27 cellular contexts compared by ENCODE assay signal in the genomic region with DNA sequence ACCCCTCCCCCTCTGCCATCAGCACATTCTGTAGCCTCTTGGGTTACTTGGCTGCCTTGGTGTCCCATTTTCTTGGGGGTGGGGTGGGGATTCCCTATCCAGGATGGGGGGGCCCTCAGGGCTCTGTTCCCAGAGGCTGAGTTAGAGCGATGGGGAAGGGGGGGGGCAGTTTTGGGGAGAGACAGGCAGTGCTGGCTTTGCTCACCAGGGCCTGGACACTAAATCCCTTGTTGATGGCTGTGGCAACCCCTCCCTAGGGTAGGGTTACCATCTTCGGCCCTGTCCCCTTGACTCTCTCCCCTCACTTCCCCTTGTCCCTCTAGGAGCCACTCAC. TPM values are rescaled to one million over a fixed set of nuclear protein-coding genes. Genes with fewer than 3 reads are reported as not detected.
A peak's percentile ranks its signal among the peaks of the same experiment; 100 is the strongest.
DNase-seq lines count a peak whose midpoint lies in the region; ATAC-seq, FAIRE-seq and TF ChIP-seq lines count a peak whose summit lies in the region.
"Had no signal": no experiment of that assay in that cellular context is flagged by ENCODE, and none has a peak within 500 bp of the region (broad histone marks: within the 10 kb centered on the region; RNA-seq: fewer than 3 reads in every experiment).

No MANE protein-coding gene starts in this region.

- H3K79me2 ChIP-seq in KMS-11 (ENCODE audit: insufficient read depth, low read depth) (no peaks in the 10 kb centered on the region), GM12878 (ENCODE audit: control insufficient read depth, insufficient read depth, low read length) (no peaks in the 10 kb centered on the region)

- TF ChIP-seq POLR2A in GM12878 (IDR thresholded peaks at IDR 0.05; ENCODE audit: low read depth, low read length) = peak; percentile 30; the same call in 1 of the 2 replicates

- no peak for DNase-seq in T-helper 1 cell
- no peak for DNase-seq in GM12878 (ENCODE audit: low read depth, low spot score)
- DNase-seq in progenitor cell of endocrine pancreas (ENCODE audit: low spot score, unreplicated experiment) = no peak
- DNase-seq in SIG-M5 treated with dmso at 0.1 percent for 504 hours (lab: John Stamatoyannopoulos, UW; ENCODE audit: unreplicated experiment) = no peak
- no peak for DNase-seq in NCI-H2107 (lab: John Stamatoyannopoulos, UW)
- DNase-seq: activated T-cell treated with anti-CD3 and anti-CD28 coated beads, Interleukin-2, amount 50 U/mL, for 72 hours; DMS79 treated with DMSO at 0.1 percent for 48 hours; endodermal cell; esophagus squamous epithelium; NCI-H1105; NCI-H2081 treated with DMSO at 0.1 percent for 48 hours; Peyer's patch; spleen; stimulated activated CD4-positive, alpha-beta T cell treated with anti-CD3 and anti-CD28 coated beads, Interleukin-4, amount 100 ng/mL, for 1 hour; stimulated activated naive CD8-positive, alpha-beta T cell treated with anti-CD3 and anti-CD28 coated beads, Interleukin-15, amount 100 ng/mL, for 72 hours had no signal

- in situ Hi-C loops in GM12878 (cut with MboI) = no loop called here

- WGBS in GM12878 (ENCODE audit: insufficient coverage, insufficient replicate concordance, low lambda C conversion rate, missing lambda C conversion rate) = 42% methylated on average over 2 of the region's 2 CpGs

- H4K20me1 ChIP-seq in KMS-11 (ENCODE audit: insufficient read depth) (no peaks in the 10 kb centered on the region), GM12878 (ENCODE audit: control insufficient read depth, insufficient read depth) (no peaks in the 10 kb centered on the region)

- no peak for FAIRE-seq in GM12878 (lab: Jason Lieb, UNC)
- FAIRE-seq: colon, GM12891, keratinocyte had no signal

- peaks cover 14% of the 10 kb centered on the region for H3K4me1 Mint-ChIP-seq in T-helper 1 cell treated with Interleukin-12 subunit alpha and Interleukin-12 subunit beta and Interleukin-4 antibody, amounts not matched to agents 30 μg/mL and 1 μg/mL, for 36 hours (ENCODE audit: low read depth)
- H3K4me1 Mint-ChIP-seq in progenitor cell of endocrine pancreas (ENCODE audit: low read depth) = peaks cover 5% of the 10 kb centered on the region

- H3K9me3 Mint-ChIP-seq in T-helper 1 cell treated with Interleukin-12 subunit alpha and Interleukin-12 subunit beta and Interleukin-4 antibody, amounts not matched to agents 30 μg/mL and 1 μg/mL, for 36 hours = no peaks in the 10 kb centered on the region
- H3K9me3 Mint-ChIP-seq in progenitor cell of endocrine pancreas (ENCODE audit: low read depth) = no peaks in the 10 kb centered on the region
- H3K9me3 Mint-ChIP-seq: activated T-cell treated with anti-CD3 and anti-CD28 coated beads, Interleukin-2, amount 50 U/mL, for 72 hours; endodermal cell had no signal

- no TSS peak for BruUV-seq in GM12878 (replicated peaks; lab: Mats Ljungman, UMichigan)

- H3K4me3 Mint-ChIP-seq in T-helper 1 cell treated with Interleukin-12 subunit alpha and Interleukin-12 subunit beta and Interleukin-4 antibody, amounts not matched to agents 30 μg/mL and 1 μg/mL, for 36 hours = no peak overlapping the region
- H3K4me3 Mint-ChIP-seq in progenitor cell of endocrine pancreas (ENCODE audit: low read depth) = peak overlapping the region; percentile 21
- H3K4me3 Mint-ChIP-seq: endodermal cell had no signal

- H3K4me3 ChIP-seq in KMS-11 (IDR thresholded peaks at IDR 0.05; ENCODE audit: insufficient read depth, low read depth, low read length) (no peak overlapping the region), GM12878 (no peak overlapping the region)
- H3K4me3 ChIP-seq: esophagus squamous epithelium, gastroesophageal sphincter, lung, Peyer's patch, SK-N-MC, spleen, tibial nerve had no signal

- no peak for TF ChIP-seq CTCF in KMS-11 (conservative IDR thresholded peaks at IDR 0.05; ENCODE audit: low read depth, low read length)
- TF ChIP-seq CTCF in GM12878 (IDR thresholded peaks at IDR 0.05 in 2 of 3, conservative IDR thresholded peaks at IDR 0.05 in 1 of 3; ENCODE audit: control insufficient read depth in 2 of 3, extremely low read depth in 1 of 3, insufficient read depth in 1 of 3, low read depth in 3 of 3, low read length in 3 of 3) = no peak
- no peak for TF ChIP-seq CTCF in progenitor cell of endocrine pancreas (IDR thresholded peaks at IDR 0.05; ENCODE audit: unreplicated experiment)

- peak overlapping the region; percentile 8 for H3K27ac Mint-ChIP-seq in T-helper 1 cell treated with Interleukin-12 subunit alpha and Interleukin-12 subunit beta and Interleukin-4 antibody, amounts not matched to agents 30 μg/mL and 1 μg/mL, for 36 hours
- no peak overlapping the region for H3K27ac Mint-ChIP-seq in progenitor cell of endocrine pancreas
- H3K27ac Mint-ChIP-seq: activated naive CD8-positive, alpha-beta T cell; activated T-cell treated with anti-CD3 and anti-CD28 coated beads, Interleukin-2, amount 50 U/mL, for 72 hours; endodermal cell had no signal

- ATAC-seq in GM12878 (no peak), GM18867 (IDR thresholded peaks at IDR 0.05; ENCODE audit: unreplicated experiment) (no peak)
- ATAC-seq: activated T-cell treated with anti-CD3 and anti-CD28 coated beads, Interleukin-2, amount 50 U/mL, for 72 hours; gastroesophageal sphincter; stimulated activated naive CD8-positive, alpha-beta T cell treated with anti-CD3 and anti-CD28 coated beads, Interleukin-15, amount 100 ng/mL, for 72 hours had no signal

- peaks cover 38% of the 10 kb centered on the region for H3K4me1 ChIP-seq in KMS-11 (ENCODE audit: low read depth, poor library complexity, severe bottlenecking)
- H3K4me1 ChIP-seq in GM12878 (ENCODE audit: control insufficient read depth, insufficient read depth, low read length) = peaks cover 13% of the 10 kb centered on the region

- POLR2A ChIA-PET in GM12878 (lab: Charles Lee) = no interaction called here

- CTCF ChIA-PET in GM12878 (lab: Yijun Ruan, JAX) = interaction anchor here (1.4 to 1.6 kb wide), 2 partner anchors 67 to 68 kb away, joined by 8 to 14 read pairs; no protein-coding TSS in a partner anchor

- intact Hi-C loops in GM12878 (cut with micrococcal nuclease; ENCODE audit: unreplicated experiment) = loop anchor here (5.0 kb wide), 1 partner anchor 55 kb away; the partner anchor contains the start of gene CD19

- SMC1A ChIA-PET in GM12878 (lab: Charles Lee; ENCODE audit: uncharacterized antibody, unreplicated experiment) = no interaction called here

- H3K36me3 Mint-ChIP-seq in T-helper 1 cell treated with Interleukin-12 subunit alpha and Interleukin-12 subunit beta and Interleukin-4 antibody, amounts not matched to agents 30 μg/mL and 1 μg/mL, for 36 hours (ENCODE audit: low read depth) = no peaks in the 10 kb centered on the region
- peaks cover 4% of the 10 kb centered on the region for H3K36me3 Mint-ChIP-seq in progenitor cell of endocrine pancreas (ENCODE audit: insufficient read depth)
- H3K36me3 Mint-ChIP-seq: activated naive CD8-positive, alpha-beta T cell had no signal

- no peak overlapping the region for H3K9ac ChIP-seq in KMS-11
- no peak overlapping the region for H3K9ac ChIP-seq in GM12878 (ENCODE audit: control insufficient read depth, insufficient read depth, low read length)

- RAD21 ChIA-PET in GM12878 (lab: Charles Lee; ENCODE audit: unreplicated experiment) = no interaction called here

- H3K9me3 ChIP-seq in GM12878 (replicated peaks; ENCODE audit: control insufficient read depth, insufficient read depth, low read length) = no peaks in the 10 kb centered on the region
- H3K9me3 ChIP-seq: esophagus squamous epithelium, gastroesophageal sphincter, Peyer's patch, spleen, tibial nerve had no signal

- no peak overlapping the region for H2AFZ ChIP-seq in KMS-11 (ENCODE audit: low read depth)
- H2AFZ ChIP-seq in GM12878 (ENCODE audit: control insufficient read depth, low read depth, low read length) = no peak overlapping the region

- no peak for TF ChIP-seq RAD21 in GM12878 (IDR thresholded peaks at IDR 0.05; ENCODE audit: insufficient read depth, low read depth, low read length)

- peaks cover 6% of the 10 kb centered on the region for H3K27me3 Mint-ChIP-seq in T-helper 1 cell treated with Interleukin-12 subunit alpha and Interleukin-12 subunit beta and Interleukin-4 antibody, amounts not matched to agents 30 μg/mL and 1 μg/mL, for 36 hours (ENCODE audit: low read depth)
- H3K27me3 Mint-ChIP-seq in progenitor cell of endocrine pancreas = peaks cover 12% of the 10 kb centered on the region

- H3K4me2 ChIP-seq in KMS-11 = peak overlapping the region; percentile 47; the same call in 1 of the 2 replicates
- H3K4me2 ChIP-seq in GM12878 (ENCODE audit: control insufficient read depth, insufficient read depth) = no peak overlapping the region

- H3K36me3 ChIP-seq in KMS-11 (ENCODE audit: insufficient read depth) (no peaks in the 10 kb centered on the region; the same call in 1 of the 2 replicates), GM12878 (ENCODE audit: control insufficient read depth in 2 of 2, insufficient read depth in 2 of 2, low read length in 1 of 2) (peaks cover 0 to 7% of the 10 kb centered on the region in 2 experiments; a peak in 3 of 4 replicates)

- H3K27ac ChIP-seq in KMS-11 (no peak overlapping the region), GM12878 (ENCODE audit: control insufficient read depth, insufficient read depth) (no peak overlapping the region)
- H3K27ac ChIP-seq: esophagus squamous epithelium, gastroesophageal sphincter, Peyer's patch, SK-N-MC, spleen, tibial nerve had no signal

- TF ChIP-seq EP300 in GM12878 (IDR thresholded peaks at IDR 0.05; ENCODE audit: borderline replicate concordance in 1 of 2, control insufficient read depth in 1 of 2, low read depth in 2 of 2, low read length in 2 of 2) = no peak

- no peaks in the 10 kb centered on the region for H3K27me3 ChIP-seq in KMS-11 (ENCODE audit: insufficient read depth, low read depth)
- H3K27me3 ChIP-seq in GM12878 (replicated peaks in 1 of 2; ENCODE audit: control insufficient read depth in 2 of 2, insufficient read depth in 2 of 2, low read length in 1 of 2) = no peaks in the 10 kb centered on the region
- H3K27me3 ChIP-seq: Peyer's patch had no signal

RNA-seq across cellular contexts. Expression of gene ATP2A1, which starts 0.7 kb away (rescaled TPM):
- total RNA-seq in GM12878 (2013; cell fraction: nucleolus; rRNA removed) = 1.7 and 4.7 TPM in 2 replicates
- 0.28 and 0.38 TPM in 2 replicates for total RNA-seq in GM12878 (2014; rRNA removed)
- 0.28 and 1.6 TPM in 2 replicates for total RNA-seq in GM12878 (2014; rRNA removed; fragmentation: Illumina TruSeq; extraction: Trizol)
- total RNA-seq in GM12878 (2021) = 0.96 and 1.1 TPM in 2 replicates
- 0.81 TPM for polyA plus RNA-seq in GM12878 (2011; ENCODE audit: low read depth)
- 0.35 and 0.62 TPM in 2 replicates for polyA plus RNA-seq in GM12878 (2011; rRNA removed)
- polyA plus RNA-seq in GM12878 (2011; cell fraction: cytosol; rRNA removed) = 0.77 and 0.79 TPM in 2 replicates
- polyA plus RNA-seq in GM12878 (2011; cell fraction: nucleus; rRNA removed) = 7.5 and 32.6 TPM in 2 replicates
- 1.8 and 2.3 TPM in 2 replicates for polyA plus RNA-seq in GM12878 (2012)
- polyA plus RNA-seq in GM12878 (2014; fragmentation: Illumina TruSeq; extraction: Trizol) = 0.54 and 1.8 TPM in 2 replicates
- under 1 TPM; 0.13 to 0.37 TPM for polyA plus RNA-seq in GM12878 (2014; fragmentation: Nextera tagmentation; extraction: Ambion mirVana)
- 0.77 and 1.3 TPM in 2 replicates for polyA plus RNA-seq in GM12878 (2014; rRNA removed)
- polyA plus RNA-seq in GM12878 (2016; fragmentation: Nextera tagmentation; extraction: Ambion mirVana) = 1 to 10 TPM; 1.5 to 1.7 TPM
- polyA minus RNA-seq in GM12878 (2011; rRNA and poly(A)+ RNA removed) = 0.29 and 0.88 TPM in 2 replicates
- polyA minus RNA-seq in GM12878 (2011; cell fraction: cytosol; rRNA and poly(A)+ RNA removed) = 1.5 TPM in 1 of 2 replicates, not detected in the other
- polyA minus RNA-seq in GM12878 (2011; cell fraction: nucleus; rRNA and poly(A)+ RNA removed) = 0.97 and 1.2 TPM in 2 replicates
- 2.7 and 3.0 TPM in 2 replicates for total RNA-seq in progenitor cell of endocrine pancreas

RNA-seq across cellular contexts. Expression of gene SH2B1, which starts 14.0 kb away (rescaled TPM):
- 35.6 and 42.0 TPM in 2 replicates for total RNA-seq in GM12878 (2013; cell fraction: nucleolus; rRNA removed)
- total RNA-seq in GM12878 (2014; rRNA removed) (18.4 and 18.5 TPM in 2 replicates), GM12878 (2014; rRNA removed; fragmentation: Illumina TruSeq; extraction: Trizol) (9.8 and 10.6 TPM in 2 replicates), GM12878 (2021) (34.9 and 42.1 TPM in 2 replicates), progenitor cell of endocrine pancreas (72.8 and 75.1 TPM in 2 replicates)
- 20.4 TPM for polyA plus RNA-seq in GM12878 (2011; ENCODE audit: low read depth)
- polyA plus RNA-seq in GM12878 (2011; rRNA removed) (6.7 and 17.8 TPM in 2 replicates), GM12878 (2014; fragmentation: Illumina TruSeq; extraction: Trizol) (9.9 and 16.6 TPM in 2 replicates), GM12878 (2014; fragmentation: Nextera tagmentation; extraction: Ambion mirVana) (under 1 TPM; 0.18 to 0.46 TPM), GM12878 (2014; rRNA removed) (34.9 and 44.3 TPM in 2 replicates), GM12878 (2016; fragmentation: Nextera tagmentation; extraction: Ambion mirVana) (1 to 10 TPM; 6.0 to 6.8 TPM)
- 18.5 and 24.5 TPM in 2 replicates for polyA plus RNA-seq in GM12878 (2011; cell fraction: cytosol; rRNA removed)
- polyA plus RNA-seq in GM12878 (2011; cell fraction: nucleus; rRNA removed) = 252 and 297 TPM in 2 replicates
- polyA plus RNA-seq in GM12878 (2012) = 23.9 and 37.6 TPM in 2 replicates
- polyA minus RNA-seq in GM12878 (2011; rRNA and poly(A)+ RNA removed) = 2.6 and 11.2 TPM in 2 replicates
- polyA minus RNA-seq in GM12878 (2011; cell fraction: cytosol; rRNA and poly(A)+ RNA removed) = 6.8 and 8.7 TPM in 2 replicates
- 19.3 and 28.2 TPM in 2 replicates for polyA minus RNA-seq in GM12878 (2011; cell fraction: nucleus; rRNA and poly(A)+ RNA removed)

RNA-seq across cellular contexts. Expression of gene TUFM, which starts 31.5 kb away (rescaled TPM):
- total RNA-seq in GM12878 (2013; cell fraction: nucleolus; rRNA removed) = 37.3 and 53.1 TPM in 2 replicates
- total RNA-seq in GM12878 (2014; rRNA removed) (245 and 274 TPM in 2 replicates), GM12878 (2014; rRNA removed; fragmentation: Illumina TruSeq; extraction: Trizol) (145 and 161 TPM in 2 replicates), GM12878 (2021) (258 and 260 TPM in 2 replicates), progenitor cell of endocrine pancreas (158 and 168 TPM in 2 replicates)
- 101 TPM for polyA plus RNA-seq in GM12878 (2011; ENCODE audit: low read depth)
- polyA plus RNA-seq in GM12878 (2011; rRNA removed) (68.9 and 117 TPM in 2 replicates), GM12878 (2014; fragmentation: Illumina TruSeq; extraction: Trizol) (92.2 and 172 TPM in 2 replicates), GM12878 (2014; fragmentation: Nextera tagmentation; extraction: Ambion mirVana) (100 to 1,000 TPM in 1 of 2 experiments, 10 to 100 TPM in 1; 23.4 to 101 TPM), GM12878 (2014; rRNA removed) (191 and 231 TPM in 2 replicates), GM12878 (2016; fragmentation: Nextera tagmentation; extraction: Ambion mirVana) (100 to 1,000 TPM; 336 to 354 TPM)
- polyA plus RNA-seq in GM12878 (2011; cell fraction: cytosol; rRNA removed) = 134 and 152 TPM in 2 replicates
- 285 and 312 TPM in 2 replicates for polyA plus RNA-seq in GM12878 (2011; cell fraction: nucleus; rRNA removed)
- polyA plus RNA-seq in GM12878 (2012) = 141 and 149 TPM in 2 replicates
- polyA minus RNA-seq in GM12878 (2011; rRNA and poly(A)+ RNA removed) = 44.5 and 58.9 TPM in 2 replicates
- polyA minus RNA-seq in GM12878 (2011; cell fraction: cytosol; rRNA and poly(A)+ RNA removed) = 42.5 and 43.7 TPM in 2 replicates
- 27.7 and 43.2 TPM in 2 replicates for polyA minus RNA-seq in GM12878 (2011; cell fraction: nucleus; rRNA and poly(A)+ RNA removed)

RNA-seq across cellular contexts. Expression of gene RABEP2, which starts 47.4 kb away (rescaled TPM):
- 57.4 and 73.1 TPM in 2 replicates for total RNA-seq in GM12878 (2013; cell fraction: nucleolus; rRNA removed)
- total RNA-seq in GM12878 (2014; rRNA removed) (31.1 and 32.8 TPM in 2 replicates), GM12878 (2014; rRNA removed; fragmentation: Illumina TruSeq; extraction: Trizol) (8.6 and 9.4 TPM in 2 replicates), GM12878 (2021) (25.1 and 29.3 TPM in 2 replicates), progenitor cell of endocrine pancreas (33.3 and 34.9 TPM in 2 replicates)
- polyA plus RNA-seq in GM12878 (2011; ENCODE audit: low read depth) = 5.5 TPM
- polyA plus RNA-seq in GM12878 (2011; rRNA removed) (5.0 and 10.5 TPM in 2 replicates), GM12878 (2014; fragmentation: Illumina TruSeq; extraction: Trizol) (0.22 and 3.1 TPM in 2 replicates), GM12878 (2014; fragmentation: Nextera tagmentation; extraction: Ambion mirVana) (under 1 TPM; 0.47 to 0.69 TPM), GM12878 (2014; rRNA removed) (32.0 and 32.1 TPM in 2 replicates), GM12878 (2016; fragmentation: Nextera tagmentation; extraction: Ambion mirVana) (10 to 100 TPM; 26.8 to 33.2 TPM)
- polyA plus RNA-seq in GM12878 (2011; cell fraction: cytosol; rRNA removed) = 13.6 and 23.3 TPM in 2 replicates
- polyA plus RNA-seq in GM12878 (2011; cell fraction: nucleus; rRNA removed) = 30.9 and 53.5 TPM in 2 replicates
- 24.6 and 33.2 TPM in 2 replicates for polyA plus RNA-seq in GM12878 (2012)
- polyA minus RNA-seq in GM12878 (2011; rRNA and poly(A)+ RNA removed) = 5.3 and 12.3 TPM in 2 replicates
- 4.8 and 6.7 TPM in 2 replicates for polyA minus RNA-seq in GM12878 (2011; cell fraction: cytosol; rRNA and poly(A)+ RNA removed)
- 5.8 and 19.0 TPM in 2 replicates for polyA minus RNA-seq in GM12878 (2011; cell fraction: nucleus; rRNA and poly(A)+ RNA removed)

RNA-seq across cellular contexts. Expression of gene CD19, which starts 54.2 kb away (rescaled TPM):
- total RNA-seq in GM12878 (2013; cell fraction: nucleolus; rRNA removed) = 137 and 156 TPM in 2 replicates
- total RNA-seq in GM12878 (2014; rRNA removed) (93.0 and 99.7 TPM in 2 replicates), GM12878 (2014; rRNA removed; fragmentation: Illumina TruSeq; extraction: Trizol) (41.5 and 45.1 TPM in 2 replicates), GM12878 (2021) (86.1 and 91.6 TPM in 2 replicates), progenitor cell of endocrine pancreas (not detected in 2 replicates)
- polyA plus RNA-seq in GM12878 (2011; ENCODE audit: low read depth) = 24.1 TPM
- polyA plus RNA-seq in GM12878 (2011; rRNA removed) (32.1 and 53.9 TPM in 2 replicates), GM12878 (2014; fragmentation: Illumina TruSeq; extraction: Trizol) (38.0 and 62.8 TPM in 2 replicates), GM12878 (2014; fragmentation: Nextera tagmentation; extraction: Ambion mirVana) (1 to 10 TPM; 1.2 to 7.0 TPM), GM12878 (2014; rRNA removed) (125 and 129 TPM in 2 replicates), GM12878 (2016; fragmentation: Nextera tagmentation; extraction: Ambion mirVana) (100 to 1,000 TPM in 1 of 2 experiments, 10 to 100 TPM in 1; 98.1 to 114 TPM)
- 62.7 and 74.0 TPM in 2 replicates for polyA plus RNA-seq in GM12878 (2011; cell fraction: cytosol; rRNA removed)
- 333 and 375 TPM in 2 replicates for polyA plus RNA-seq in GM12878 (2011; cell fraction: nucleus; rRNA removed)
- 71.8 and 78.8 TPM in 2 replicates for polyA plus RNA-seq in GM12878 (2012)
- polyA minus RNA-seq in GM12878 (2011; rRNA and poly(A)+ RNA removed) = 22.8 and 49.7 TPM in 2 replicates
- polyA minus RNA-seq in GM12878 (2011; cell fraction: cytosol; rRNA and poly(A)+ RNA removed) = 17.9 and 18.0 TPM in 2 replicates
- polyA minus RNA-seq in GM12878 (2011; cell fraction: nucleus; rRNA and poly(A)+ RNA removed) = 38.1 and 48.0 TPM in 2 replicates
- total RNA-seq: endodermal cell, gastroesophageal sphincter, NCI-H460 had no signal
- polyA plus RNA-seq: keratinocyte had no signal
